In genomic region chr6:109978174-109979032, GRCh38 we compare ENCODE assay signal across 8 cellular contexts. TPM values are rescaled to one million over a fixed set of nuclear protein-coding genes. Genes with fewer than 3 reads are reported as not detected.
DNase-seq lines count a peak whose midpoint lies in the region; ATAC-seq and TF ChIP-seq lines count a peak whose summit lies in the region.

Gene GPR6, plus strand, starts transcription at chr6:109978311. Its CDS starts 802 bp downstream, at chr6:109979113.

- H4K20me1 ChIP-seq in OCI-LY7 (ENCODE audit: insufficient read depth, low read length) (no peaks in the 10 kb centered on the region), hepatocyte (ENCODE audit: insufficient read depth, poor library complexity, severe bottlenecking) (no peaks in the 10 kb centered on the region)

- no peak within 1 kb of the TSS for H3K9ac ChIP-seq in HUES48 (ENCODE audit: low read depth, low read length)

- CTCF ChIA-PET in OCI-LY7 (lab: Charles Lee; ENCODE audit: unreplicated experiment), result no interaction called here

- WGBS in hepatocyte (ENCODE audit: low lambda C conversion rate, missing lambda C conversion rate), result 2% methylated on average over 48 of the region's 50 CpGs

- H3K4me1 ChIP-seq in HUES48 (ENCODE audit: control insufficient read depth, insufficient read depth, low read length), result no peaks in the 10 kb centered on the region; the same call in 1 of the 2 replicates
- H3K4me1 ChIP-seq in OCI-LY7 (ENCODE audit: insufficient read depth, low read length, poor library complexity, severe bottlenecking), result no peaks in the 10 kb centered on the region
- peaks cover 7% of the 10 kb centered on the region for H3K4me1 ChIP-seq in hepatocyte (ENCODE audit: insufficient read depth)

- intact Hi-C loops in OCI-LY7 (cut with micrococcal nuclease; ENCODE audit: unreplicated experiment), result no loop called here
- intact Hi-C loops in sciatic nerve (cut with DNase I), result no loop called here

- no peaks in the 10 kb centered on the region for H3K9me2 ChIP-seq in OCI-LY7 (ENCODE audit: insufficient read depth, low read length)
- no peaks in the 10 kb centered on the region for H3K9me2 ChIP-seq in hepatocyte (replicated peaks; ENCODE audit: insufficient read depth)

- H3K36me3 Mint-ChIP-seq in activated naive CD8-positive, alpha-beta T cell treated with anti-CD3 and anti-CD28 coated beads, Interleukin-2, amount 50 U/mL, for 24 hours (ENCODE audit: low read depth), result peaks cover 2% of the 10 kb centered on the region

- no peak within 1 kb of the TSS for H3K27ac ChIP-seq in HUES48 (ENCODE audit: low read depth, low read length)
- no peak within 1 kb of the TSS for H3K27ac ChIP-seq in OCI-LY7 (ENCODE audit: low read depth, low read length, poor library complexity, severe bottlenecking)
- H3K27ac ChIP-seq in hepatocyte, result no peak within 1 kb of the TSS

- no peaks in the 10 kb centered on the region for H3K36me3 ChIP-seq in HUES48 (ENCODE audit: control insufficient read depth, insufficient read depth, low read length)
- no peaks in the 10 kb centered on the region for H3K36me3 ChIP-seq in OCI-LY7 (ENCODE audit: insufficient read depth, low read length)
- H3K36me3 ChIP-seq in hepatocyte (replicated peaks; ENCODE audit: insufficient read depth, low read depth), result no peaks in the 10 kb centered on the region

- peak; percentile 40 for DNase-seq in Caki2 (ENCODE audit: low read depth)
- DNase-seq in OCI-LY7 (ENCODE audit: low spot score), result peak; percentile 27
- peak; percentile 63 for DNase-seq in activated naive CD8-positive, alpha-beta T cell treated with anti-CD3 and anti-CD28 coated beads, Interleukin-2, amount 50 U/mL, for 24 hours
- DNase-seq in hepatocyte (ENCODE audit: low spot score), result peak; percentile 90
- DNase-seq in sciatic nerve (ENCODE audit: low spot score), result peak; percentile 76
- no peak for DNase-seq in superior temporal gyrus (ENCODE audit: extremely low spot score)

- no peak within 1 kb of the TSS for H3K4me2 ChIP-seq in OCI-LY7 (ENCODE audit: low read length)
- H3K4me2 ChIP-seq in hepatocyte, result peak within 1 kb of the TSS; percentile 76

- in situ Hi-C loops in Caki2 (cut with HindIII; ENCODE audit: low pct_unique_long_range_greater_than_20kb, low sequenced_read_pairs), result no loop called here

- H3K4me1 Mint-ChIP-seq in activated naive CD8-positive, alpha-beta T cell treated with anti-CD3 and anti-CD28 coated beads, Interleukin-2, amount 50 U/mL, for 24 hours, result peaks cover 3% of the 10 kb centered on the region

- H3K4me3 Mint-ChIP-seq in activated naive CD8-positive, alpha-beta T cell treated with anti-CD3 and anti-CD28 coated beads, Interleukin-2, amount 50 U/mL, for 24 hours, result no peak within 1 kb of the TSS

- H3K27me3 Mint-ChIP-seq in activated naive CD8-positive, alpha-beta T cell treated with anti-CD3 and anti-CD28 coated beads, Interleukin-2, amount 50 U/mL, for 24 hours, result peaks cover 52% of the 10 kb centered on the region

- H2AFZ ChIP-seq in OCI-LY7 (ENCODE audit: low read length) (no peak within 1 kb of the TSS), hepatocyte (no peak within 1 kb of the TSS)

- no peaks in the 10 kb centered on the region for H3K79me2 ChIP-seq in OCI-LY7 (ENCODE audit: insufficient read depth, low read depth, low read length)
- no peaks in the 10 kb centered on the region for H3K79me2 ChIP-seq in hepatocyte

- H3K27me3 ChIP-seq in HUES48 (ENCODE audit: control insufficient read depth, insufficient read depth, low read length), result peaks cover 37% of the 10 kb centered on the region
- peaks cover 71% of the 10 kb centered on the region for H3K27me3 ChIP-seq in hepatocyte

- H3K9me3 Mint-ChIP-seq in activated naive CD8-positive, alpha-beta T cell treated with anti-CD3 and anti-CD28 coated beads, Interleukin-2, amount 50 U/mL, for 24 hours, result no peaks in the 10 kb centered on the region

- no peaks in the 10 kb centered on the region for H3K9me3 ChIP-seq in HUES48 (ENCODE audit: control insufficient read depth, insufficient read depth, low read length)
- no peaks in the 10 kb centered on the region for H3K9me3 ChIP-seq in OCI-LY7 (ENCODE audit: low read length)
- no peaks in the 10 kb centered on the region for H3K9me3 ChIP-seq in hepatocyte (ENCODE audit: low read depth)

- no peak for ATAC-seq in activated naive CD8-positive, alpha-beta T cell treated with anti-CD3 and anti-CD28 coated beads, Interleukin-2, amount 50 U/mL, for 24 hours
- peak; percentile 61 for ATAC-seq in sciatic nerve
- no peak for ATAC-seq in GM21723 (IDR thresholded peaks at IDR 0.05; ENCODE audit: unreplicated experiment)

- POLR2A ChIA-PET in OCI-LY7 (lab: Charles Lee), result no interaction called here

- no TSS peak for BruUV-seq in OCI-LY7 (replicated peaks; lab: Mats Ljungman, UMichigan)

- H3K4me3 ChIP-seq in HUES48 (ENCODE audit: low read depth, low read length) (peak within 1 kb of the TSS; percentile 89), OCI-LY7 (ENCODE audit: low read depth, low read length, poor library complexity, severe bottlenecking) (no peak within 1 kb of the TSS), hepatocyte (no peak within 1 kb of the TSS)

- TF ChIP-seq CTCF in OCI-LY7 (conservative IDR thresholded peaks at IDR 0.05; ENCODE audit: low read length) (no peak), hepatocyte (IDR thresholded peaks at IDR 0.05; ENCODE audit: poor library complexity) (no peak)

- no peak within 1 kb of the TSS for H3K27ac Mint-ChIP-seq in activated naive CD8-positive, alpha-beta T cell treated with anti-CD3 and anti-CD28 coated beads, Interleukin-2, amount 50 U/mL, for 24 hours

RNA-seq across cellular contexts. Expression of gene GPR6, which starts in this region (rescaled TPM):
- not detected in 2 replicates for total RNA-seq in Caki2 (2014; rRNA removed; shearing (Covaris generic); ENCODE audit: low replicate concordance)
- total RNA-seq in OCI-LY7 (2014; rRNA removed; shearing (Covaris generic)), result not detected in 2 replicates
- total RNA-seq in OCI-LY7 (2022) (not detected in 2 replicates), hepatocyte (not detected in 2 replicates), sciatic nerve (not detected)
- polyA plus RNA-seq in hepatocyte, result not detected in 2 replicates

Comparison
In these comparisons a context has a peak if more than half of its experiments do, and no peak if none do; other contexts are left out.
1. Peak in DNase-seq in Caki2; RNA of the gene not detected or under 1 TPM.
2. Peak in DNase-seq in OCI-LY7; RNA of the gene not detected or under 1 TPM.
3. Peak in DNase-seq and H3K4me2 ChIP-seq in hepatocyte; RNA of the gene not detected or under 1 TPM.
4. Peak in DNase-seq and ATAC-seq in sciatic nerve; RNA of the gene not detected or under 1 TPM.